ENCODE assay signal across 8 cellular contexts in genomic region chr18:59899298-59900221, GRCh38. TPM values are rescaled to one million over a fixed set of nuclear protein-coding genes. Genes with fewer than 3 reads are reported as not detected.
DNase-seq lines count a peak whose midpoint lies in the region; ATAC-seq, FAIRE-seq and TF ChIP-seq lines count a peak whose summit lies in the region.

TSS of gene PMAIP1 (plus strand) at chr18:59899996. CDS start at chr18:59900178, 182 bp downstream.

- H3K36me3 ChIP-seq in heart right ventricle = no peaks in the 10 kb centered on the region
- no peaks in the 10 kb centered on the region for H3K36me3 ChIP-seq in psoas muscle (ENCODE audit: insufficient read depth in 1 of 2, low read depth in 1 of 2)
- H3K36me3 ChIP-seq in vagina = no peaks in the 10 kb centered on the region

- WGBS in heart right ventricle, 2 donors = 1% methylated on average over 71 to 73 of the region's 73 CpGs
- WGBS in psoas muscle, 3 donors = 2% methylated on average over 59 to 73 of the region's 73 CpGs

- H3K27me3 ChIP-seq in heart right ventricle (peaks cover 0 to 80% (median 37%) of the 10 kb centered on the region in 7 donors), psoas muscle (ENCODE audit: insufficient read depth in 3 of 3, low read length in 2 of 3) (peaks cover 0 to 57% (median 0%) of the 10 kb centered on the region in 3 donors), vagina (peaks cover 5% of the 10 kb centered on the region)

- H3K9me3 Mint-ChIP-seq in activated naive CD8-positive, alpha-beta T cell treated with anti-CD3 and anti-CD28 coated beads, Interleukin-2, amount 50 U/mL, for 24 hours = no peaks in the 10 kb centered on the region

- ATAC-seq in HG02852 (IDR thresholded peaks at IDR 0.05; ENCODE audit: unreplicated experiment) = peak; percentile 63
- ATAC-seq in activated naive CD8-positive, alpha-beta T cell treated with anti-CD3 and anti-CD28 coated beads, Interleukin-2, amount 50 U/mL, for 24 hours = peak; percentile 79
- ATAC-seq in heart right ventricle = peak; percentile 95 to 98 (median 97)
- peak; percentile 84 to 92 (median 86) for ATAC-seq in psoas muscle

- intact Hi-C loops in heart right ventricle (cut with DNase I) = no loop called here
- intact Hi-C loops in psoas muscle (cut with DNase I) = no loop called here
- intact Hi-C loops in vagina (cut with DNase I) = no loop called here

- peak within 1 kb of the TSS; percentile 39 to 86 (median 63) for H3K4me3 ChIP-seq in heart right ventricle
- H3K4me3 ChIP-seq in psoas muscle = peak within 1 kb of the TSS; percentile 66
- peak within 1 kb of the TSS; percentile 64 to 82 for H3K4me3 ChIP-seq in vagina

- no peaks in the 10 kb centered on the region for H3K27me3 Mint-ChIP-seq in activated naive CD8-positive, alpha-beta T cell treated with anti-CD3 and anti-CD28 coated beads, Interleukin-2, amount 50 U/mL, for 24 hours

- TF ChIP-seq POLR2A in GM12892 (IDR thresholded peaks at IDR 0.05; ENCODE audit: low read depth, low read length) (peak; percentile 99), vagina (IDR thresholded peaks at IDR 0.05) (peak in 1 of 2 donors; percentile 72)

- TF ChIP-seq CTCF in heart right ventricle (IDR thresholded peaks at IDR 0.05) = no peak
- TF ChIP-seq CTCF in psoas muscle (IDR thresholded peaks at IDR 0.05) = no peak
- TF ChIP-seq CTCF in vagina (IDR thresholded peaks at IDR 0.05) = no peak

- peaks cover 3 to 34% (median 17%) of the 10 kb centered on the region in 9 donors for H3K4me1 ChIP-seq in heart right ventricle
- H3K4me1 ChIP-seq in psoas muscle = no peaks in the 10 kb centered on the region
- peaks cover 17% of the 10 kb centered on the region for H3K4me1 ChIP-seq in vagina

- H3K9me3 ChIP-seq in heart right ventricle = no peaks in the 10 kb centered on the region
- no peaks in the 10 kb centered on the region for H3K9me3 ChIP-seq in psoas muscle
- no peaks in the 10 kb centered on the region for H3K9me3 ChIP-seq in vagina

- peak; percentile 73 for DNase-seq in GM12892 (ENCODE audit: insufficient read length)
- DNase-seq in NCI-H146 (lab: John Stamatoyannopoulos, UW) = peak; percentile 100
- peak; percentile 73 for DNase-seq in T follicular helper cell (ENCODE audit: low read depth)
- peak; percentile 87 for DNase-seq in activated naive CD8-positive, alpha-beta T cell treated with anti-CD3 and anti-CD28 coated beads, Interleukin-2, amount 50 U/mL, for 24 hours
- DNase-seq in heart right ventricle = peak; percentile 76 to 81
- DNase-seq in psoas muscle = peak; percentile 80
- DNase-seq in vagina (ENCODE audit: extremely low spot score in 2 of 2) = peak in 1 of 2 donors; percentile 95

- peak within 1 kb of the TSS; percentile 97 for H3K27ac Mint-ChIP-seq in activated naive CD8-positive, alpha-beta T cell treated with anti-CD3 and anti-CD28 coated beads, Interleukin-2, amount 50 U/mL, for 24 hours

- peaks cover 40% of the 10 kb centered on the region for H3K36me3 Mint-ChIP-seq in activated naive CD8-positive, alpha-beta T cell treated with anti-CD3 and anti-CD28 coated beads, Interleukin-2, amount 50 U/mL, for 24 hours (ENCODE audit: low read depth)

- peak within 1 kb of the TSS; percentile 97 for H3K4me3 Mint-ChIP-seq in activated naive CD8-positive, alpha-beta T cell treated with anti-CD3 and anti-CD28 coated beads, Interleukin-2, amount 50 U/mL, for 24 hours

- peaks cover 35% of the 10 kb centered on the region for H3K4me1 Mint-ChIP-seq in activated naive CD8-positive, alpha-beta T cell treated with anti-CD3 and anti-CD28 coated beads, Interleukin-2, amount 50 U/mL, for 24 hours

- FAIRE-seq in GM12892 (lab: Jason Lieb, UNC) = peak; percentile 96

- peak within 1 kb of the TSS in 9 of 10 donors; percentile 52 to 90 (median 75) for H3K27ac ChIP-seq in heart right ventricle
- H3K27ac ChIP-seq in psoas muscle = peak within 1 kb of the TSS; percentile 46
- peak within 1 kb of the TSS; percentile 87 for H3K27ac ChIP-seq in vagina

RNA-seq across cellular contexts. Expression of gene PMAIP1, which starts in this region (rescaled TPM):
- 133 TPM for polyA plus RNA-seq in GM12892 (2012; ENCODE audit: missing spikeins)
- 1 to 10 TPM in 1 of 10 donors, under 1 TPM in 6, not detected in 3; 0.18 to 1.8 (median 0.40) TPM for total RNA-seq in heart right ventricle
- under 1 TPM; 0.22 to 0.32 TPM for polyA plus RNA-seq in heart right ventricle
- 1 to 10 TPM in 1 of 4 donors, under 1 TPM in 3; 0.43 to 1.4 (median 0.74) TPM for total RNA-seq in psoas muscle
- polyA plus RNA-seq in psoas muscle = 1 to 10 TPM in 2 of 3 donors, under 1 TPM in 1; 0.25 to 2.9 (median 1.8) TPM
- total RNA-seq in vagina = 7.4 TPM
